In the genomic region with DNA sequence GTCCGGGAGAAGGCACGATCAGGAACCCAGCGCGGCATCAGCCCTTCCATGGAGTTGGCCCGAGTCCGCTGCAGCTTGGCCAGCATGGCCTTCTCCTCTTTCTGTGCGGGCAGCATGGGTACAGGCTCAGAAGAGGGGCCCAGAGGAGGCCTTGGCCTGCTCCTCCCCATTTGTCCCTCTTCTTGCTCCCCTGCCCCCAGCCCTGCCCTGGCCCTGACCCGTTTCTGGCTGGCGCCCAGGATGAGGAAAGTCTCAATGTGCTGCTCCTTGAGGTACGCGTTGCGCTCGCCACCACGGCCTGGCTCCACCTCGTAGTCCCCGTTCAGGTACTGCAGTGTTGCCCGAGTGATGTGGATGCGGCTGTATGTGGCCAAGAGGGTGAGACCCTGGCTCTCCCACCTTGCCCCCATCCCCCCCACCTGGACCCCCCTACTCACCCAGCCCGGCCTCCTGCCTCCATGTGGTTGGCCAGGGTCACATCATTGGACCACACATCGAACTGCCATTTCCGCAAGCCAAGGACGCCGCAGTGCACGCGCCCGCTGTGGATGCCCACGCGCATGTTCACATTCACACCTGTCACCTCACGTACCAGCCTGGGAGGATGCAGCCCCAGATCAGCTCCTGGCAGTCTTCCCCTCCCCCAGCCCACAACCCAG, we compare ENCODE assay signal across 23 cellular contexts. TPM values are rescaled to one million over a fixed set of nuclear protein-coding genes. Genes with fewer than 3 reads are reported as not detected.
DNase-seq lines count a peak whose midpoint lies in the region; FAIRE-seq and TF ChIP-seq lines count a peak whose summit lies in the region.
"Had no signal": no experiment of that assay in that cellular context is flagged by ENCODE, and none has a peak within 500 bp of the region (broad histone marks: within the 10 kb centered on the region; RNA-seq: fewer than 3 reads in every experiment).

No MANE protein-coding gene starts in this region.

- CTCF ChIA-PET in H1 (lab: Charles Lee; ENCODE audit: partially characterized antibody) = interaction anchor here (0.8 to 2.6 kb wide), 3 partner anchors 9 to 38 kb away, joined by 3 to 12 read pairs (median 5); no protein-coding TSS in a partner anchor

- TF ChIP-seq POLR2A in H1 (IDR thresholded peaks at IDR 0.05; ENCODE audit: control extremely low read depth in 1 of 2, low read depth in 2 of 2, low read length in 2 of 2) = no peak

- H3K9ac ChIP-seq in H1 (replicated peaks in 1 of 4; ENCODE audit: extremely low read depth in 1 of 4, low read depth in 3 of 4, low read length in 3 of 4) (no peak overlapping the region), neuronal stem cell (ENCODE audit: low read depth, low read length, poor library complexity) (peak overlapping the region; percentile 35)

- H2BK12ac ChIP-seq in H1 (ENCODE audit: low read depth, low read length) = 0 out of 2 replicates have a peak overlapping the region, but pooled peaks have one; percentile 60
- H2BK12ac ChIP-seq in neuronal stem cell (ENCODE audit: low read length) = no peak overlapping the region

- H3K4me3 ChIP-seq in left ventricle myocardium inferior (no peak overlapping the region), H1 (ENCODE audit: extremely low read depth in 1 of 4, insufficient read depth in 2 of 4, low read depth in 3 of 4, low read length in 4 of 4) (no peak overlapping the region), neuronal stem cell (ENCODE audit: low read length in 2 of 2) (no peak overlapping the region)
- H3K4me3 ChIP-seq: BLaER1 treated with 17β-estradiol and CSF1 and Interleukin-3, amounts not matched to agents 10 nM and 100 nM; GM12878; GM23338; HAP-1 had no signal

- no peak overlapping the region for H2BK20ac ChIP-seq in H1 (ENCODE audit: low read length)

- H3K4ac ChIP-seq in H1 (replicated peaks; ENCODE audit: insufficient read length, low read depth, low read length) = no peak overlapping the region
- H3K4ac ChIP-seq in neuronal stem cell (ENCODE audit: low read length) = no peak overlapping the region

- no peak overlapping the region for H2AK5ac ChIP-seq in H1 (ENCODE audit: low read depth, low read length)
- no peak overlapping the region for H2AK5ac ChIP-seq in neuronal stem cell (ENCODE audit: low read depth, low read length)

- no peak for TF ChIP-seq CTCF in left ventricle myocardium inferior (IDR thresholded peaks at IDR 0.05; ENCODE audit: borderline replicate concordance)
- no peak for TF ChIP-seq CTCF in H1 (IDR thresholded peaks at IDR 0.05; ENCODE audit: control extremely low read depth in 1 of 3, insufficient read depth in 1 of 3, low read depth in 1 of 3, low read length in 3 of 3)

- no peak for TF ChIP-seq RAD21 in H1 (IDR thresholded peaks at IDR 0.05 in 1 of 2, conservative IDR thresholded peaks at IDR 0.05 in 1 of 2; ENCODE audit: low read depth in 2 of 2, low read length in 2 of 2)

- H3K23ac ChIP-seq in H1 (ENCODE audit: insufficient read length) = no peak overlapping the region
- H3K23ac ChIP-seq in neuronal stem cell (ENCODE audit: low read depth, low read length, poor library complexity) = no peak overlapping the region

- H3K27me3 ChIP-seq in left ventricle myocardium inferior (ENCODE audit: low read depth) (no peaks in the 10 kb centered on the region), H1 (replicated peaks in 1 of 4; ENCODE audit: control insufficient read depth in 3 of 4, extremely low read depth in 1 of 4, insufficient read depth in 3 of 4, low read length in 3 of 4) (no peaks in the 10 kb centered on the region), neuronal stem cell (ENCODE audit: control insufficient read depth in 3 of 3, insufficient read depth in 3 of 3, low read depth in 1 of 3, low read length in 3 of 3) (no peaks in the 10 kb centered on the region)
- H3K27me3 ChIP-seq: BLaER1 treated with 17β-estradiol and CSF1 and Interleukin-3, amounts not matched to agents 10 nM and 100 nM had no signal

- H3K14ac ChIP-seq in H1 (ENCODE audit: insufficient read length) (no peak overlapping the region), neuronal stem cell (ENCODE audit: low read length) (no peak overlapping the region)

- H3K4me2 ChIP-seq in H1 (ENCODE audit: insufficient read depth in 1 of 2, low read depth in 2 of 2, low read length in 2 of 2) (no peak overlapping the region), neuronal stem cell (ENCODE audit: insufficient read depth, low read length, poor library complexity, severe bottlenecking) (no peak overlapping the region)
- H3K4me2 ChIP-seq: BLaER1 treated with 17β-estradiol and CSF1 and Interleukin-3, amounts not matched to agents 10 nM and 100 nM; GM23338 had no signal

- peaks cover 0 to 5% of the 10 kb centered on the region in 2 experiments for H4K20me1 ChIP-seq in H1 (replicated peaks in 1 of 2; ENCODE audit: control insufficient read depth in 1 of 2, insufficient read depth in 2 of 2, low read length in 2 of 2)
- H4K20me1 ChIP-seq: BLaER1 treated with 17β-estradiol and CSF1 and Interleukin-3, amounts not matched to agents 10 nM and 100 nM had no signal

- H4K8ac ChIP-seq in H1 (ENCODE audit: extremely low read depth, insufficient read depth, low read length) (no peak overlapping the region), neuronal stem cell (ENCODE audit: low read depth, low read length) (no peak overlapping the region)

- no peak overlapping the region for H2BK5ac ChIP-seq in H1 (ENCODE audit: low read depth, low read length)
- peak overlapping the region; percentile 48 for H2BK5ac ChIP-seq in neuronal stem cell (ENCODE audit: low read length)

- no peak overlapping the region for H4K5ac ChIP-seq in H1 (ENCODE audit: insufficient read length, low read depth, low read length)

- H3K56ac ChIP-seq in H1 (replicated peaks; ENCODE audit: insufficient read length, low read depth, low read length) = no peak overlapping the region

- H4K91ac ChIP-seq in H1 (replicated peaks; ENCODE audit: insufficient read length, low read length) = no peak overlapping the region
- no peak overlapping the region for H4K91ac ChIP-seq in neuronal stem cell (ENCODE audit: low read depth, low read length, poor library complexity)

- H3K79me2 ChIP-seq in H1 (ENCODE audit: control insufficient read depth in 1 of 2, insufficient read depth in 2 of 2, low read length in 2 of 2) = no peaks in the 10 kb centered on the region

- H2BK15ac ChIP-seq in H1 (ENCODE audit: low read length) (no peak overlapping the region), neuronal stem cell (ENCODE audit: low read length) (no peak overlapping the region)

- H3K36me3 ChIP-seq in left ventricle myocardium inferior (peaks cover 71% of the 10 kb centered on the region), H1 (ENCODE audit: control insufficient read depth in 2 of 4, insufficient read depth in 4 of 4, low read length in 3 of 4) (peaks cover 2 to 46% (median 27%) of the 10 kb centered on the region in 4 experiments; a peak in 7 of 8 replicates), neuronal stem cell (replicated peaks in 1 of 2; ENCODE audit: control insufficient read depth in 2 of 2, insufficient read depth in 2 of 2, low read length in 2 of 2) (peaks cover 68 to 80% of the 10 kb centered on the region in 2 donors)

- no peaks in the 10 kb centered on the region for H3K23me2 ChIP-seq in H1 (ENCODE audit: low read depth, low read length)

- DNase-seq in left ventricle myocardium inferior = no peak
- DNase-seq in cardiac septum (ENCODE audit: low spot score) = no peak
- no peak for DNase-seq in H1 (ENCODE audit: low read depth in 1 of 2, low spot score in 2 of 2)
- no peak for DNase-seq in neuronal stem cell (ENCODE audit: low spot score)
- DNase-seq in inferior parietal cortex (ENCODE audit: extremely low spot score) = no peak
- no peak for DNase-seq in anterior cingulate cortex (lab: John Stamatoyannopoulos, UW)
- DNase-seq: CD4-positive, alpha-beta T cell; CD8-positive, alpha-beta memory T cell; DMS 273 treated with DMSO at 0.1 percent for 48 hours; DMS79; EL; GDM1; HFFc6 had no signal

- FAIRE-seq in H1 (lab: Jason Lieb, UNC) = no peak
- FAIRE-seq: A204.1, D721Med, GM12878, GM19239, H54 had no signal

- peaks cover 71% of the 10 kb centered on the region for H3K4me1 ChIP-seq in left ventricle myocardium inferior
- peaks cover 0 to 14% (median 11%) of the 10 kb centered on the region in 4 experiments; a peak in 6 of 7 replicates for H3K4me1 ChIP-seq in H1 (replicated peaks in 1 of 4; ENCODE audit: control insufficient read depth in 3 of 4, insufficient read depth in 4 of 4, low read length in 3 of 4)
- H3K4me1 ChIP-seq in neuronal stem cell (ENCODE audit: control insufficient read depth in 2 of 2, insufficient read depth in 1 of 2, low read depth in 1 of 2, low read length in 2 of 2) = no peaks in the 10 kb centered on the region
- H3K4me1 ChIP-seq: HAP-1 had no signal

- 0 out of 2 replicates have a peak, but pooled peaks cover 2% of the 10 kb centered on the region for H3K79me1 ChIP-seq in H1 (ENCODE audit: low read depth, low read length)
- peaks cover 6% of the 10 kb centered on the region for H3K79me1 ChIP-seq in neuronal stem cell (ENCODE audit: low read depth, low read length)

- H3K27ac ChIP-seq in left ventricle myocardium inferior (replicated peaks) = peak overlapping the region; percentile 93
- no peak overlapping the region for H3K27ac ChIP-seq in H1 (ENCODE audit: low read depth, low read length)
- no peak overlapping the region for H3K27ac ChIP-seq in neuronal stem cell (replicated peaks; ENCODE audit: low read length)
- H3K27ac ChIP-seq: 22Rv1 had no signal

- POLR2A ChIA-PET in H1 (lab: Charles Lee; ENCODE audit: partially characterized antibody) = interaction anchor here (1.0 kb wide), 1 partner anchor 10 kb away, joined by 3 read pairs; no protein-coding TSS in a partner anchor

- no peak overlapping the region for H2AFZ ChIP-seq in H1 (ENCODE audit: low read length)
- H2AFZ ChIP-seq in neuronal stem cell (ENCODE audit: low read length) = no peak overlapping the region
- H2AFZ ChIP-seq: GM23338 had no signal

- H3K9me3 ChIP-seq in left ventricle myocardium inferior (replicated peaks) (no peaks in the 10 kb centered on the region), H1 (ENCODE audit: insufficient read depth in 2 of 2, low read depth in 1 of 2, low read length in 1 of 2) (no peaks in the 10 kb centered on the region), neuronal stem cell (replicated peaks in 1 of 2; ENCODE audit: control insufficient read depth in 2 of 2, insufficient read depth in 1 of 2, low read depth in 1 of 2, low read length in 2 of 2) (peaks cover 0 to 2% of the 10 kb centered on the region in 2 donors)
- H3K9me3 ChIP-seq: BLaER1 treated with 17β-estradiol and CSF1 and Interleukin-3, amounts not matched to agents 10 nM and 100 nM; HAP-1 had no signal

- intact Hi-C loops in left ventricle myocardium inferior (cut with micrococcal nuclease) (no loop called here), cardiac septum (cut with DNase I) (no loop called here)

- no peak overlapping the region for H3K18ac ChIP-seq in H1 (ENCODE audit: extremely low read depth, low read length)
- H3K18ac ChIP-seq in neuronal stem cell (ENCODE audit: low read length) = peak overlapping the region; percentile 45

- WGBS in H1 (ENCODE audit: extremely low coverage in 1 of 2, insufficient coverage in 1 of 2, insufficient read length in 1 of 2, insufficient replicate concordance in 2 of 2, low coverage in 1 of 2, low lambda C conversion rate in 2 of 2, missing lambda C conversion rate in 1 of 2), 2 experiments = 95% methylated on average over 25 of the region's 29 CpGs; no CpG with 5 or more reads in 1 of the 2 experiments
- WGBS in neuronal stem cell (ENCODE audit: extremely low coverage in 2 of 2, insufficient read length in 2 of 2, insufficient replicate concordance in 1 of 2), 2 donors = no CpG with 5 or more reads among the region's 29 CpGs

- H2BK120ac ChIP-seq in H1 (replicated peaks; ENCODE audit: low read depth, low read length) (no peak overlapping the region), neuronal stem cell (ENCODE audit: low read depth, low read length) (no peak overlapping the region)

- TF ChIP-seq EP300 in H1 (IDR thresholded peaks at IDR 0.05; ENCODE audit: borderline replicate concordance in 1 of 2, low read depth in 2 of 2, low read length in 2 of 2) = no peak

RNA-seq across cellular contexts. Expression of gene ADCY6, which starts 12.8 kb away (rescaled TPM):
- total RNA-seq in left ventricle myocardium inferior (98.4 TPM), cardiac septum (195 TPM)
- 11.7 and 15.6 TPM in 2 replicates for total RNA-seq in H1 (2021; fragmentation: NEBNext Ultra II Directional; extraction: Animal tissue kit (Norgen Biotek cat#: 25700))
- polyA plus RNA-seq in H1 (2011; rRNA removed) = 17.5 and 19.7 TPM in 2 replicates
- 18.4 TPM for polyA plus RNA-seq in H1 (2011; cell fraction: cytosol; rRNA removed)
- polyA plus RNA-seq in H1 (2011; cell fraction: nucleus; rRNA removed) = 67.7 TPM
- 22.5 to 29.5 TPM (median 23.8 TPM) in 4 replicates for polyA plus RNA-seq in H1 (2012, experiment 1 of 2)
- 11.3 TPM for polyA plus RNA-seq in H1 (2012, experiment 2 of 2)
- 7.3 TPM for polyA plus RNA-seq in H1 (2013, experiment 1 of 2)
- 6.8 TPM for polyA plus RNA-seq in H1 (2013, experiment 2 of 2)
- 26.3 and 30.4 TPM in 2 replicates for polyA minus RNA-seq in H1 (2011; rRNA and poly(A)+ RNA removed)
- polyA minus RNA-seq in H1 (2011; cell fraction: cytosol; rRNA and poly(A)+ RNA removed) = 20.8 TPM
- 24.3 TPM for polyA minus RNA-seq in H1 (2011; cell fraction: nucleus; rRNA and poly(A)+ RNA removed)
- polyA plus RNA-seq in neuronal stem cell (2013, experiment 1 of 2) = 34.7 TPM
- polyA plus RNA-seq in neuronal stem cell (2013, experiment 2 of 2) = 37.2 TPM
- total RNA-seq: B cell; CD4-positive, alpha-beta T cell had no signal
- polyA plus RNA-seq: CD8-positive, alpha-beta memory T cell had no signal

RNA-seq across cellular contexts. Expression of gene CACNB3, which starts 42.2 kb away (rescaled TPM):
- total RNA-seq in left ventricle myocardium inferior (4.8 TPM), cardiac septum (9.2 TPM)
- total RNA-seq in H1 (2021; fragmentation: NEBNext Ultra II Directional; extraction: Animal tissue kit (Norgen Biotek cat#: 25700)) = 12.5 and 16.9 TPM in 2 replicates
- 16.0 and 18.4 TPM in 2 replicates for polyA plus RNA-seq in H1 (2011; rRNA removed)
- 13.3 TPM for polyA plus RNA-seq in H1 (2011; cell fraction: cytosol; rRNA removed)
- polyA plus RNA-seq in H1 (2011; cell fraction: nucleus; rRNA removed) = 37.4 TPM
- polyA plus RNA-seq in H1 (2012, experiment 1 of 2) = 25.2 to 35.8 TPM (median 28.9 TPM) in 4 replicates
- 18.3 TPM for polyA plus RNA-seq in H1 (2012, experiment 2 of 2)
- polyA plus RNA-seq in H1 (2013, experiment 1 of 2) = 4.6 TPM
- polyA plus RNA-seq in H1 (2013, experiment 2 of 2) = 4.8 TPM
- 14.3 TPM in 2 replicates for polyA minus RNA-seq in H1 (2011; rRNA and poly(A)+ RNA removed)
- 14.3 TPM for polyA minus RNA-seq in H1 (2011; cell fraction: cytosol; rRNA and poly(A)+ RNA removed)
- 15.2 TPM for polyA minus RNA-seq in H1 (2011; cell fraction: nucleus; rRNA and poly(A)+ RNA removed)
- 37.0 TPM for polyA plus RNA-seq in neuronal stem cell (2013, experiment 1 of 2)
- 35.1 TPM for polyA plus RNA-seq in neuronal stem cell (2013, experiment 2 of 2)

RNA-seq across cellular contexts. Expression of gene CCNT1, which starts 59.6 kb away (rescaled TPM):
- 18.4 TPM for total RNA-seq in left ventricle myocardium inferior
- 23.5 TPM for total RNA-seq in cardiac septum
- 44.3 and 45.9 TPM in 2 replicates for total RNA-seq in H1 (2021; fragmentation: NEBNext Ultra II Directional; extraction: Animal tissue kit (Norgen Biotek cat#: 25700))
- polyA plus RNA-seq in H1 (2011; rRNA removed) = 10.8 and 13.2 TPM in 2 replicates
- 12.4 TPM for polyA plus RNA-seq in H1 (2011; cell fraction: cytosol; rRNA removed)
- polyA plus RNA-seq in H1 (2011; cell fraction: nucleus; rRNA removed) = 15.8 TPM
- 17.1 to 21.7 TPM (median 18.2 TPM) in 4 replicates for polyA plus RNA-seq in H1 (2012, experiment 1 of 2)
- 0.85 TPM for polyA plus RNA-seq in H1 (2012, experiment 2 of 2)
- polyA plus RNA-seq in H1 (2013, experiment 1 of 2) = 21.7 TPM
- 24.2 TPM for polyA plus RNA-seq in H1 (2013, experiment 2 of 2)
- 109 and 132 TPM in 2 replicates for polyA minus RNA-seq in H1 (2011; rRNA and poly(A)+ RNA removed)
- polyA minus RNA-seq in H1 (2011; cell fraction: cytosol; rRNA and poly(A)+ RNA removed) = 25.0 TPM
- 53.5 TPM for polyA minus RNA-seq in H1 (2011; cell fraction: nucleus; rRNA and poly(A)+ RNA removed)
- 19.9 TPM for polyA plus RNA-seq in neuronal stem cell (2013, experiment 1 of 2)
- 19.9 TPM for polyA plus RNA-seq in neuronal stem cell (2013, experiment 2 of 2)
